36 cellular contexts compared by ENCODE assay signal in genomic region chr5:95804765-95805539, GRCh38.
"Had no signal": no experiment of that assay in that cellular context is flagged by ENCODE, and none has a peak within 500 bp of the region (broad histone marks: within the 10 kb centered on the region; RNA-seq: fewer than 3 reads in every experiment).

No MANE protein-coding gene starts in this region.

- ATAC-seq: activated naive CD8-positive, alpha-beta T cell treated with anti-CD3 and anti-CD28 coated beads, Interleukin-2, amount 50 U/mL, for 24 hours; activated T-cell treated with anti-CD3 and anti-CD28 coated beads, Interleukin-2, amount 50 U/mL, for 4 hours; PC-3; Right ventricle myocardium inferior had no signal

- FAIRE-seq: bronchial epithelial cell, RCC 7860 had no signal

- H3K36me3 ChIP-seq: MG63 had no signal

- DNase-seq: activated B cell treated with CpG ODN at 0.5 μM for 24 hours; activated CD4-positive, alpha-beta memory T cell treated with anti-CD3 and anti-CD28 coated beads for 36 hours; activated CD4-positive, alpha-beta T cell treated with anti-CD3 and anti-CD28 coated beads for 4 hours; activated CD4-positive, alpha-beta T cell treated with anti-CD3 and anti-CD28 coated beads, Interleukin-2, amount 50 U/mL, for 1 hour; activated CD4-positive, CD25-positive, alpha-beta regulatory T cell treated with anti-CD3 and anti-CD28 coated beads, Interleukin-2, amount 50 U/mL, for 72 hours; activated CD8-positive, alpha-beta memory T cell treated with anti-CD3 and anti-CD28 coated beads, Interleukin-2, amount 50 U/mL, for 4 hours; activated effector memory CD4-positive, alpha-beta T cell treated with Interleukin-2 at 50 U/mL for 16 hours; activated naive CD4-positive, alpha-beta T cell treated with anti-CD3 and anti-CD28 coated beads, Interleukin-2, amount 10 ng/mL, durations not matched to agents 7 days and 5 days; activated naive CD8-positive, alpha-beta T cell treated with anti-CD3 and anti-CD28 coated beads, Interleukin-2, amount 50 U/mL, for 24 hours; activated T-cell treated with anti-CD3 and anti-CD28 coated beads for 4 hours; activated T-cell treated with anti-CD3 and anti-CD28 coated beads, Interleukin-2, amount 50 U/mL, for 4 hours; anterior cingulate cortex; Kasumi-1; KG1; MG63; NCI-H1092; NCI-H1436 treated with DMSO at 0.1 percent for 48 hours; NCI-H1694 treated with DMSO at 0.1 percent for 48 hours; NCI-H2029; NCI-H2107; NCI-H2171; NCI-H2227 treated with DMSO at 0.1 percent for 48 hours; NCI-H446; NCI-H510A treated with DMSO at 0.1 percent for 48 hours; NCI-H526 treated with DMSO at 0.1 percent for 48 hours; PC-3; SIG-M5; SW 1271; T-helper 1 cell; T-helper 2 cell; T-helper 9 cell had no signal

- H3K4me3 ChIP-seq: MG63 had no signal

- H3K27ac ChIP-seq: RWPE1, VCaP had no signal

- H3K9me3 ChIP-seq: MG63 had no signal

- H3K27me3 ChIP-seq: MG63 had no signal
